8 cellular contexts compared by ENCODE assay signal in genomic region chr10:79445217-79445707, GRCh38. TPM values are rescaled to one million over a fixed set of nuclear protein-coding genes. Genes with fewer than 3 reads are reported as not detected.
DNase-seq lines count a peak whose midpoint lies in the region; ATAC-seq and TF ChIP-seq lines count a peak whose summit lies in the region.

Gene ZCCHC24, minus strand, starts transcription at chr10:79445624. Its CDS starts 184 bp downstream, at chr10:79445440.

- dilution Hi-C loops in mammary epithelial cell (cut with HindIII; ENCODE audit: low sequenced_read_pairs) = no loop called here

- in situ Hi-C loops in mammary epithelial cell (cut with MboI; ENCODE audit: low sequenced_read_pairs in 2 of 2) = no loop called here

- WGBS in mammary epithelial cell (ENCODE audit: low coverage, missing lambda C conversion rate) = 0% methylated on average over 1 of the region's 62 CpGs

- H3K79me2 ChIP-seq in mammary epithelial cell (ENCODE audit: insufficient read depth, low read length) = no peaks in the 10 kb centered on the region

- no peaks in the 10 kb centered on the region for H3K27me3 ChIP-seq in mammary epithelial cell (ENCODE audit: insufficient read depth, low read length)

- H3K36me3 Mint-ChIP-seq in activated naive CD4-positive, alpha-beta T cell treated with anti-CD3 and anti-CD28 coated beads, Interleukin-2, amount 10 ng/mL, durations not matched to agents 7 days and 5 days = no peaks in the 10 kb centered on the region

- intact Hi-C loops in mammary epithelial cell (cut with micrococcal nuclease) = loop anchor here (2.0 kb wide), 1 partner anchor 44 kb away; no protein-coding TSS in a partner anchor

- no peak for DNase-seq in activated naive CD4-positive, alpha-beta T cell treated with anti-CD3 and anti-CD28 coated beads, Interleukin-2, amount 10 ng/mL, durations not matched to agents 7 days and 5 days
- DNase-seq in activated naive CD4-positive, alpha-beta T cell treated with anti-CD3 and anti-CD28 coated beads, Interleukin-2, amount 50 U/mL, for 16 hours = no peak
- DNase-seq in NCI-H69 (lab: John Stamatoyannopoulos, UW) = peak; percentile 69
- peak; percentile 54 for DNase-seq in mammary epithelial cell
- peak; percentile 57 for DNase-seq in kidney tubule cell (ENCODE audit: low spot score)
- DNase-seq in stimulated activated CD8-positive, alpha-beta memory T cell treated with anti-CD3 and anti-CD28 coated beads, Interleukin-7, amount 100 ng/mL, for 24 hours (ENCODE audit: low read depth) = peak; percentile 14
- DNase-seq in SIG-M5 (lab: John Stamatoyannopoulos, UW) = no peak

- TF ChIP-seq CTCF in mammary epithelial cell (conservative IDR thresholded peaks at IDR 0.05 in 1 of 2, IDR thresholded peaks at IDR 0.05 in 1 of 2; ENCODE audit: extremely low read depth in 1 of 2, insufficient read depth in 1 of 2, low read depth in 1 of 2, low read length in 2 of 2) = no peak

- H3K9ac ChIP-seq in mammary epithelial cell (ENCODE audit: insufficient read depth, low read length) = peak within 1 kb of the TSS; percentile 40

- peak within 1 kb of the TSS; percentile 84 for H3K4me3 Mint-ChIP-seq in activated naive CD4-positive, alpha-beta T cell treated with anti-CD3 and anti-CD28 coated beads, Interleukin-2, amount 10 ng/mL, durations not matched to agents 7 days and 5 days

- peak within 1 kb of the TSS; percentile 86 for H2AFZ ChIP-seq in mammary epithelial cell (ENCODE audit: low read depth, low read length)

- peak within 1 kb of the TSS; percentile 79 for H3K27ac Mint-ChIP-seq in activated naive CD4-positive, alpha-beta T cell treated with anti-CD3 and anti-CD28 coated beads, Interleukin-2, amount 10 ng/mL, durations not matched to agents 7 days and 5 days

- H4K20me1 ChIP-seq in mammary epithelial cell (ENCODE audit: insufficient read depth, low read length) = no peaks in the 10 kb centered on the region

- peak within 1 kb of the TSS; percentile 11 for H3K27ac ChIP-seq in mammary epithelial cell (ENCODE audit: insufficient read depth, low read depth, low read length)

- no peaks in the 10 kb centered on the region for H3K9me3 ChIP-seq in mammary epithelial cell (replicated peaks; ENCODE audit: insufficient read depth, low read length)

- H3K9me3 Mint-ChIP-seq in activated naive CD4-positive, alpha-beta T cell treated with anti-CD3 and anti-CD28 coated beads, Interleukin-2, amount 10 ng/mL, durations not matched to agents 7 days and 5 days = no peaks in the 10 kb centered on the region

- BruUV-seq in mammary epithelial cell (replicated peaks; lab: Mats Ljungman, UMichigan) = no TSS peak

- peak within 1 kb of the TSS; percentile 50 to 60 (median 60) for H3K4me3 ChIP-seq in mammary epithelial cell (replicated peaks in 1 of 3; ENCODE audit: insufficient read depth in 1 of 3, low read depth in 2 of 3, low read length in 3 of 3)

- peak within 1 kb of the TSS; percentile 94 for H3K4me2 ChIP-seq in mammary epithelial cell (ENCODE audit: insufficient read depth, low read depth, low read length)

- peaks cover 37% of the 10 kb centered on the region for H3K4me1 ChIP-seq in mammary epithelial cell (ENCODE audit: insufficient read depth, low read length)

- peak; percentile 38 for ATAC-seq in HG02642 (IDR thresholded peaks at IDR 0.05; ENCODE audit: poor library complexity, unreplicated experiment)

- H3K27me3 Mint-ChIP-seq in activated naive CD4-positive, alpha-beta T cell treated with anti-CD3 and anti-CD28 coated beads, Interleukin-2, amount 10 ng/mL, durations not matched to agents 7 days and 5 days = peaks cover 90% of the 10 kb centered on the region

- CTCF ChIA-PET in activated naive CD4-positive, alpha-beta T cell treated with anti-CD3 and anti-CD28 coated beads, Interleukin-2, amount 10 ng/mL, durations not matched to agents 7 days and 5 days (lab: Charles Lee) = interaction anchor here (1.0 to 1.1 kb wide), 2 partner anchors 71 to 159 kb away, joined by 3 to 5 read pairs; no protein-coding TSS in a partner anchor
- CTCF ChIA-PET in mammary epithelial cell (lab: Charles Lee; ENCODE audit: low non-redundant PET) = interaction anchor here (0.6 kb wide), 1 partner anchor 70 kb away, joined by 9 read pairs; no protein-coding TSS in a partner anchor

- peaks cover 26% of the 10 kb centered on the region for H3K4me1 Mint-ChIP-seq in activated naive CD4-positive, alpha-beta T cell treated with anti-CD3 and anti-CD28 coated beads, Interleukin-2, amount 10 ng/mL, durations not matched to agents 7 days and 5 days

- no peaks in the 10 kb centered on the region for H3K36me3 ChIP-seq in mammary epithelial cell (ENCODE audit: insufficient read depth, low read length)

RNA-seq across cellular contexts. Expression of gene ZCCHC24, which starts in this region (rescaled TPM):
- 1 to 10 TPM; 3.1 to 7.3 TPM for total RNA-seq in mammary epithelial cell
- 1.6 TPM for polyA plus RNA-seq in mammary epithelial cell
- polyA minus RNA-seq in mammary epithelial cell = 1.2 TPM

Comparison
In these comparisons a context has a peak if more than half of its experiments do, and no peak if none do; other contexts are left out.
1. DNase-seq: peak in NCI-H69 (single experiment), mammary epithelial cell (single experiment), kidney tubule cell (single experiment) and stimulated activated CD8-positive, alpha-beta memory T cell treated with anti-CD3 and anti-CD28 coated beads, Interleukin-7, amount 100 ng/mL, for 24 hours (single experiment); none in activated naive CD4-positive, alpha-beta T cell treated with anti-CD3 and anti-CD28 coated beads, Interleukin-2, amount 10 ng/mL, durations not matched to agents 7 days and 5 days (single experiment), activated naive CD4-positive, alpha-beta T cell treated with anti-CD3 and anti-CD28 coated beads, Interleukin-2, amount 50 U/mL, for 16 hours (single experiment) and SIG-M5 (single experiment).